Comparison of ENCODE assay signal across 6 cellular contexts in genomic region chr19:3479177-3479818, GRCh38. TPM values are rescaled to one million over a fixed set of nuclear protein-coding genes. Genes with fewer than 3 reads are reported as not detected.
DNase-seq lines count a peak whose midpoint lies in the region; ATAC-seq lines count a peak whose summit lies in the region.

No MANE protein-coding gene starts in this region.

- H3K36me3 Mint-ChIP-seq in activated naive CD8-positive, alpha-beta T cell treated with anti-CD3 and anti-CD28 coated beads for 36 hours: no peaks in the 10 kb centered on the region

- peak overlapping the region; percentile 75 for H3K4me3 Mint-ChIP-seq in activated naive CD8-positive, alpha-beta T cell treated with anti-CD3 and anti-CD28 coated beads for 36 hours

- ATAC-seq in GM19452 (IDR thresholded peaks at IDR 0.05; ENCODE audit: unreplicated experiment) (no peak), HG03521 (IDR thresholded peaks at IDR 0.05; ENCODE audit: unreplicated experiment) (no peak)

- no peaks in the 10 kb centered on the region for H3K9me3 Mint-ChIP-seq in activated naive CD8-positive, alpha-beta T cell treated with anti-CD3 and anti-CD28 coated beads for 36 hours

- peaks cover 8% of the 10 kb centered on the region for H3K4me1 Mint-ChIP-seq in activated naive CD8-positive, alpha-beta T cell treated with anti-CD3 and anti-CD28 coated beads for 36 hours

- no peak overlapping the region for H3K27ac Mint-ChIP-seq in activated naive CD8-positive, alpha-beta T cell treated with anti-CD3 and anti-CD28 coated beads for 36 hours

- DNase-seq in AG20443 (ENCODE audit: low spot score): peak; percentile 61
- DNase-seq in NAMALWA (ENCODE audit: low spot score): peak; percentile 92
- peak; percentile 49 for DNase-seq in activated naive CD8-positive, alpha-beta T cell treated with anti-CD3 and anti-CD28 coated beads for 36 hours
- DNase-seq in NCI-H2171 (lab: John Stamatoyannopoulos, UW): no peak

- no peaks in the 10 kb centered on the region for H3K27me3 Mint-ChIP-seq in activated naive CD8-positive, alpha-beta T cell treated with anti-CD3 and anti-CD28 coated beads for 36 hours

RNA-seq across cellular contexts. Expression of gene SMIM24, which starts 1.0 kb away (rescaled TPM):
- 1 to 10 TPM; 2.2 to 2.5 TPM for total RNA-seq in activated naive CD8-positive, alpha-beta T cell treated with anti-CD3 and anti-CD28 coated beads for 36 hours

RNA-seq across cellular contexts. Expression of gene SMIM44, which starts 3.9 kb away (rescaled TPM):
- not detected for total RNA-seq in activated naive CD8-positive, alpha-beta T cell treated with anti-CD3 and anti-CD28 coated beads for 36 hours

RNA-seq across cellular contexts. Expression of gene DOHH, which starts 21.2 kb away (rescaled TPM):
- 10 to 100 TPM; 17.2 to 18.3 TPM for total RNA-seq in activated naive CD8-positive, alpha-beta T cell treated with anti-CD3 and anti-CD28 coated beads for 36 hours

RNA-seq across cellular contexts. Expression of gene FZR1, which starts 26.8 kb away (rescaled TPM):
- total RNA-seq in activated naive CD8-positive, alpha-beta T cell treated with anti-CD3 and anti-CD28 coated beads for 36 hours: 10 to 100 TPM; 32.6 to 39.6 TPM

RNA-seq across cellular contexts. Expression of gene TEKTIP1, which starts 59.7 kb away (rescaled TPM):
- total RNA-seq in activated naive CD8-positive, alpha-beta T cell treated with anti-CD3 and anti-CD28 coated beads for 36 hours: 1 to 10 TPM; 1.2 to 2.2 TPM
